In genomic region chr1:23469372-23469982, GRCh38 we compare ENCODE assay signal across 25 cellular contexts. TPM values are rescaled to one million over a fixed set of nuclear protein-coding genes. Genes with fewer than 3 reads are reported as not detected.
"Had no signal": no experiment of that assay in that cellular context is flagged by ENCODE, and none has a peak within 500 bp of the region (broad histone marks: within the 10 kb centered on the region; RNA-seq: fewer than 3 reads in every experiment).

No MANE protein-coding gene starts in this region.

- H3K27me3 ChIP-seq: thyroid gland, upper lobe of right lung had no signal

- H3K36me3 Mint-ChIP-seq: activated naive CD8-positive, alpha-beta T cell; naive thymus-derived CD4-positive, alpha-beta T cell had no signal

- FAIRE-seq: bronchial epithelial cell, islet of Langerhans had no signal

- ATAC-seq: activated CD4-positive, alpha-beta T cell treated with anti-CD3 and anti-CD28 coated beads for 36 hours; activated T-cell treated with anti-CD3 and anti-CD28 coated beads, Interleukin-2, amount 50 U/mL, for 4 hours; left colon; naive thymus-derived CD4-positive, alpha-beta T cell; stimulated activated naive CD8-positive, alpha-beta T cell treated with anti-CD3 and anti-CD28 coated beads, Interleukin-15, Interleukin-2, amounts not matched to agents 100 U/mL and 50 U/mL, for 24 hours; T-helper 17 cell had no signal

- H3K9me3 Mint-ChIP-seq: activated B cell treated with CpG ODN at 0.5 μM for 24 hours; activated T-cell treated with anti-CD3 and anti-CD28 coated beads, Interleukin-2, amount 50 U/mL, for 4 hours; activated T-helper 2 cell treated with anti-CD3 and anti-CD28 coated beads, Interferon-gamma antibody, Interleukin-2, Interleukin-4, amounts not matched to agents 10 μg/mL and 5 μg/mL and 100 μg/mL, durations not matched to agents 14 hours and 24 hours and 36 hours; naive thymus-derived CD4-positive, alpha-beta T cell; neural crest cell had no signal

- DNase-seq: activated B cell treated with CpG ODN at 0.5 μM for 24 hours; activated CD4-positive, alpha-beta T cell treated with anti-CD3 and anti-CD28 coated beads for 36 hours; activated CD4-positive, alpha-beta T cell treated with anti-CD3 and anti-CD28 coated beads, Interleukin-2, amount 50 U/mL, for 4 hours; activated CD8-positive, alpha-beta memory T cell treated with anti-CD3 and anti-CD28 coated beads for 24 hours; activated CD8-positive, alpha-beta memory T cell treated with anti-CD3 and anti-CD28 coated beads, Interleukin-2, amount 50 U/mL, for 4 hours; activated naive CD4-positive, alpha-beta T cell; activated T-cell treated with anti-CD3 and anti-CD28 coated beads, Interleukin-2, amount 50 U/mL, for 4 hours; cortex of kidney; hippocampal formation; left colon; naive thymus-derived CD4-positive, alpha-beta T cell; occipital lobe; stimulated activated CD4-positive, alpha-beta T cell treated with anti-CD3 and anti-CD28 coated beads, Interleukin-4, amount 100 ng/mL, for 4 hours; stimulated activated naive CD8-positive, alpha-beta T cell treated with anti-CD3 and anti-CD28 coated beads, Interleukin-15, Interleukin-2, amounts not matched to agents 100 U/mL and 50 U/mL, for 24 hours; SW 1271; T-helper 17 cell; thyroid gland; upper lobe of right lung had no signal

- H3K27ac ChIP-seq: epithelial cell of prostate, upper lobe of right lung had no signal

- H3K27me3 Mint-ChIP-seq: activated B cell treated with CpG ODN at 0.5 μM for 24 hours; activated CD4-positive, alpha-beta T cell treated with anti-CD3 and anti-CD28 coated beads for 36 hours; activated naive CD8-positive, alpha-beta T cell; naive thymus-derived CD4-positive, alpha-beta T cell had no signal

- H3K4me1 Mint-ChIP-seq: activated B cell treated with CpG ODN at 0.5 μM for 24 hours; activated CD4-positive, alpha-beta T cell treated with anti-CD3 and anti-CD28 coated beads for 36 hours; naive thymus-derived CD4-positive, alpha-beta T cell had no signal

- H3K4me3 ChIP-seq: lung, thyroid gland, upper lobe of right lung had no signal

- H3K27ac Mint-ChIP-seq: activated B cell treated with CpG ODN at 0.5 μM for 24 hours; activated CD4-positive, alpha-beta T cell treated with anti-CD3 and anti-CD28 coated beads for 36 hours; activated naive CD8-positive, alpha-beta T cell; activated T-helper 2 cell treated with anti-CD3 and anti-CD28 coated beads, Interferon-gamma antibody, Interleukin-2, Interleukin-4, amounts not matched to agents 10 μg/mL and 5 μg/mL and 100 μg/mL, durations not matched to agents 14 hours and 24 hours and 36 hours; T-helper 17 cell had no signal

- H3K4me3 Mint-ChIP-seq: activated B cell treated with CpG ODN at 0.5 μM for 24 hours; activated CD4-positive, alpha-beta T cell treated with anti-CD3 and anti-CD28 coated beads for 36 hours; activated naive CD8-positive, alpha-beta T cell; activated T-cell treated with anti-CD3 and anti-CD28 coated beads, Interleukin-2, amount 50 U/mL, for 4 hours; naive thymus-derived CD4-positive, alpha-beta T cell; neural crest cell; T-helper 17 cell had no signal

- H3K36me3 ChIP-seq: thyroid gland, upper lobe of right lung had no signal

- H3K9me3 ChIP-seq: thyroid gland, upper lobe of right lung had no signal

RNA-seq across cellular contexts. Expression of gene ASAP3, which starts 14.5 kb away (rescaled TPM):
- total RNA-seq: activated T-helper 2 cell treated with anti-CD3 and anti-CD28 coated beads, Interferon-gamma antibody, Interleukin-2, Interleukin-4, amounts not matched to agents 10 μg/mL and 5 μg/mL and 100 μg/mL, durations not matched to agents 14 hours and 24 hours and 36 hours had no signal

RNA-seq across cellular contexts. Expression of gene TCEA3, which starts 44.9 kb away (rescaled TPM):
- total RNA-seq: activated B cell treated with CpG ODN at 0.5 μM for 24 hours had no signal
